1 cellular context compared by ENCODE assay signal in genomic region chr15:52709172-52709979, GRCh38.
TF ChIP-seq lines count a peak whose summit lies in the region.

No MANE protein-coding gene starts in this region.

TF ChIP-seq in HepG2, 621 proteins besides CTCF, POLR2A, EP300 and RAD21 (continued from another document and continues in another):
- TF ChIP-seq CCAR2 (optimal IDR thresholded peaks at IDR 0.05; ENCODE audit: low read depth, low read length) (no peak), ATF3 (CRISPR knock-in tag; IDR thresholded peaks at IDR 0.05) (no peak), ZNF205 (CRISPR knock-in tag; IDR thresholded peaks at IDR 0.05) (no peak), ZNF615 (CRISPR knock-in tag; IDR thresholded peaks at IDR 0.05; ENCODE audit: borderline replicate concordance) (no peak), ZNF264 (CRISPR knock-in tag; IDR thresholded peaks at IDR 0.05) (0 out of 2 replicates have a peak, but pooled peaks have one; percentile 45), FOXP4 (CRISPR knock-in tag; IDR thresholded peaks at IDR 0.05) (peak; percentile 36; the same call in 1 of the 2 replicates), THAP11 (CRISPR knock-in tag; IDR thresholded peaks at IDR 0.05) (0 out of 2 replicates have a peak, but pooled peaks have one; percentile 11), BRCA1 (CRISPR knock-in tag; IDR thresholded peaks at IDR 0.05) (0 out of 2 replicates have a peak, but pooled peaks have one; percentile 44), TOPORS (CRISPR knock-in tag; IDR thresholded peaks at IDR 0.05) (no peak), SKIL (CRISPR knock-in tag; IDR thresholded peaks at IDR 0.05; ENCODE audit: borderline replicate concordance) (no peak), ZFP36 (IDR thresholded peaks at IDR 0.05; ENCODE audit: borderline replicate concordance, low read depth, low read length, partially characterized antibody) (no peak), ARID4A (CRISPR knock-in tag; IDR thresholded peaks at IDR 0.05; ENCODE audit: borderline replicate concordance) (peak; percentile 36; the same call in 1 of the 2 replicates), HNF4A (CRISPR knock-in tag; IDR thresholded peaks at IDR 0.05) (peak; percentile 9), MTA3 (CRISPR knock-in tag; IDR thresholded peaks at IDR 0.05) (no peak), ZNF660 (CRISPR knock-in tag; IDR thresholded peaks at IDR 0.05; ENCODE audit: borderline replicate concordance, low read depth) (no peak), ZNF263 (CRISPR knock-in tag; IDR thresholded peaks at IDR 0.05) (0 out of 2 replicates have a peak, but pooled peaks have one; percentile 36), TP53 (CRISPR knock-in tag; conservative IDR thresholded peaks at IDR 0.05) (no peak), ZFP41 (CRISPR knock-in tag; IDR thresholded peaks at IDR 0.05; ENCODE audit: borderline replicate concordance) (no peak), PPARG (CRISPR knock-in tag; conservative IDR thresholded peaks at IDR 0.05) (no peak), IKZF1 (IDR thresholded peaks at IDR 0.05) (no peak), ZNF761 (CRISPR knock-in tag; conservative IDR thresholded peaks at IDR 0.05) (0 out of 2 replicates have a peak, but pooled peaks have one; percentile 46), MAFK (conservative IDR thresholded peaks at IDR 0.05 in 1 of 2, IDR thresholded peaks at IDR 0.05 in 1 of 2; ENCODE audit: low read length in 2 of 2) (no peak), ZNF496 (CRISPR knock-in tag; IDR thresholded peaks at IDR 0.05; ENCODE audit: insufficient replicate concordance) (no peak), GRHL1 (CRISPR knock-in tag; conservative IDR thresholded peaks at IDR 0.05) (no peak), TGIF2 (CRISPR knock-in tag; IDR thresholded peaks at IDR 0.05) (no peak), FUBP1 (CRISPR knock-in tag; IDR thresholded peaks at IDR 0.05; ENCODE audit: borderline replicate concordance) (no peak), MAZ (IDR thresholded peaks at IDR 0.05; ENCODE audit: borderline replicate concordance, low read depth, low read length) (no peak), MAZ (CRISPR knock-in tag; IDR thresholded peaks at IDR 0.05; ENCODE audit: low read depth) (0 out of 2 replicates have a peak, but pooled peaks have one; percentile 22), SNAPC5 (CRISPR knock-in tag; IDR thresholded peaks at IDR 0.05; ENCODE audit: borderline replicate concordance) (no peak), ZBTB21 (CRISPR knock-in tag; IDR thresholded peaks at IDR 0.05) (no peak), HMGXB3 (CRISPR knock-in tag; IDR thresholded peaks at IDR 0.05; ENCODE audit: borderline replicate concordance) (no peak), FOXC1 (CRISPR knock-in tag; IDR thresholded peaks at IDR 0.05; ENCODE audit: borderline replicate concordance) (no peak), ZHX1 (CRISPR knock-in tag; IDR thresholded peaks at IDR 0.05; ENCODE audit: low read depth) (no peak)
